1 cellular context compared by ENCODE assay signal in the genomic region with DNA sequence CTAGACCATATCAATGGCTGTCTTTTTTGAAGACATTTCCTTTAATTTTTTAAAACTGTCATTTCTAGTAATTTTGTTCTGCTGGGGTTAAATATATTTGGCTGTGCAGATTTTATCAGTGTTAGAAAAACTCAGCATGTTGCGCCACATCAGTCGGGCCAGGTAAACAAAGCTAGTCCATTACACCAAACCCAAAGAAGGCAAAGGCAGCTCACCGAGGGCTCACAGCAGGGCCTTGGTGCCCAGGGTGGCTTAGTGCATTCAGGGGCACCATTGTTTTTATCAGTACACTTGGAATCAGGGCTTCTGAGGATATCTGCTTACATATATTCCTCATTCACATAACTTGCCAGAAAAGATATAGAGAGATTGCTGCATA.
TF ChIP-seq lines count a peak whose summit lies in the region.

No MANE protein-coding gene starts in this region.

TF ChIP-seq in HepG2, 621 proteins besides CTCF, POLR2A, EP300 and RAD21 (continued from another document):
- TF ChIP-seq, protein P1, sequence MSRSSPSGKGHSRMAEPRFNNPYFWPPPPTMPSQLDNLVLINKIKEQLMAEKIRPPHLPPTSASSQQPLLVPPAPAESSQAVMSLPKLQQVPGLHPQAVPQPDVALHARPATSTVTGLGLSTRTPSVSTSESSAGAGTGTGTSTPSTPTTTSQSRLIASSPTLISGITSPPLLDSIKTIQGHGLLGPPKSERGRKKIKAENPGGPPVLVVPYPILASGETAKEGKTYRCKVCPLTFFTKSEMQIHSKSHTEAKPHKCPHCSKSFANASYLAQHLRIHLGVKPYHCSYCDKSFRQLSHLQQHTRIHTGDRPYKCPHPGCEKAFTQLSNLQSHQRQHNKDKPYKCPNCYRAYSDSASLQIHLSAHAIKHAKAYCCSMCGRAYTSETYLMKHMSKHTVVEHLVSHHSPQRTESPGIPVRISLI (CRISPR knock-in tag; IDR thresholded peaks at IDR 0.05; ENCODE audit: borderline replicate concordance): peak; percentile 37; the same call in 1 of the 2 replicates
- TF ChIP-seq ZNF136 (CRISPR knock-in tag; IDR thresholded peaks at IDR 0.05; ENCODE audit: low read depth) (no peak), KDM5B (CRISPR knock-in tag; IDR thresholded peaks at IDR 0.05; ENCODE audit: borderline replicate concordance) (no peak), KDM3A (CRISPR knock-in tag; IDR thresholded peaks at IDR 0.05; ENCODE audit: low read depth) (no peak), BCL6 (CRISPR knock-in tag; IDR thresholded peaks at IDR 0.05) (peak; percentile 59; the same call in 1 of the 2 replicates)
